In genomic region chr11:65338680-65339079, GRCh38 we compare ENCODE assay signal across 1 cellular context.
TF ChIP-seq lines count a peak whose summit lies in the region.

No MANE protein-coding gene starts in this region.

TF ChIP-seq in WTC11, 78 proteins besides CTCF, POLR2A, EP300 and RAD21:
- TF ChIP-seq, protein P1, sequence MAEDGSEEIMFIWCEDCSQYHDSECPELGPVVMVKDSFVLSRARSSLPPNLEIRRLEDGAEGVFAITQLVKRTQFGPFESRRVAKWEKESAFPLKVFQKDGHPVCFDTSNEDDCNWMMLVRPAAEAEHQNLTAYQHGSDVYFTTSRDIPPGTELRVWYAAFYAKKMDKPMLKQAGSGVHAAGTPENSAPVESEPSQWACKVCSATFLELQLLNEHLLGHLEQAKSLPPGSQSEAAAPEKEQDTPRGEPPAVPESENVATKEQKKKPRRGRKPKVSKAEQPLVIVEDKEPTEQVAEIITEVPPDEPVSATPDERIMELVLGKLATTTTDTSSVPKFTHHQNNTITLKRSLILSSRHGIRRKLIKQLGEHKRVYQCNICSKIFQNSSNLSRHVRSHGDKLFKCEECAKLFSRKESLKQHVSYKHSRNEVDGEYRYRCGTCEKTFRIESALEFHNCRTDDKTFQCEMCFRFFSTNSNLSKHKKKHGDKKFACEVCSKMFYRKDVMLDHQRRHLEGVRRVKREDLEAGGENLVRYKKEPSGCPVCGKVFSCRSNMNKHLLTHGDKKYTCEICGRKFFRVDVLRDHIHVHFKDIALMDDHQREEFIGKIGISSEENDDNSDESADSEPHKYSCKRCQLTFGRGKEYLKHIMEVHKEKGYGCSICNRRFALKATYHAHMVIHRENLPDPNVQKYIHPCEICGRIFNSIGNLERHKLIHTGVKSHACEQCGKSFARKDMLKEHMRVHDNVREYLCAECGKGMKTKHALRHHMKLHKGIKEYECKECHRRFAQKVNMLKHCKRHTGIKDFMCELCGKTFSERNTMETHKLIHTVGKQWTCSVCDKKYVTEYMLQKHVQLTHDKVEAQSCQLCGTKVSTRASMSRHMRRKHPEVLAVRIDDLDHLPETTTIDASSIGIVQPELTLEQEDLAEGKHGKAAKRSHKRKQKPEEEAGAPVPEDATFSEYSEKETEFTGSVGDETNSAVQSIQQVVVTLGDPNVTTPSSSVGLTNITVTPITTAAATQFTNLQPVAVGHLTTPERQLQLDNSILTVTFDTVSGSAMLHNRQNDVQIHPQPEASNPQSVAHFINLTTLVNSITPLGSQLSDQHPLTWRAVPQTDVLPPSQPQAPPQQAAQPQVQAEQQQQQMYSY (CRISPR knock-in tag; IDR thresholded peaks at IDR 0.05): no peak
- TF ChIP-seq FOXP4 (CRISPR knock-in tag; IDR thresholded peaks at IDR 0.05) (no peak), USF2 (CRISPR knock-in tag; IDR thresholded peaks at IDR 0.05) (no peak), TP53 (CRISPR knock-in tag; IDR thresholded peaks at IDR 0.05) (no peak), PRRX2 (CRISPR knock-in tag; IDR thresholded peaks at IDR 0.05) (no peak), STAT6 (CRISPR knock-in tag; conservative IDR thresholded peaks at IDR 0.05; ENCODE audit: low read depth) (no peak)
- TF ChIP-seq, protein P2, sequence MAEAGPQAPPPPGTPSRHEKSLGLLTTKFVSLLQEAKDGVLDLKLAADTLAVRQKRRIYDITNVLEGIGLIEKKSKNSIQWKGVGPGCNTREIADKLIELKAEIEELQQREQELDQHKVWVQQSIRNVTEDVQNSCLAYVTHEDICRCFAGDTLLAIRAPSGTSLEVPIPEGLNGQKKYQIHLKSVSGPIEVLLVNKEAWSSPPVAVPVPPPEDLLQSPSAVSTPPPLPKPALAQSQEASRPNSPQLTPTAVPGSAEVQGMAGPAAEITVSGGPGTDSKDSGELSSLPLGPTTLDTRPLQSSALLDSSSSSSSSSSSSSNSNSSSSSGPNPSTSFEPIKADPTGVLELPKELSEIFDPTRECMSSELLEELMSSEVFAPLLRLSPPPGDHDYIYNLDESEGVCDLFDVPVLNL (CRISPR knock-in tag; IDR thresholded peaks at IDR 0.05; ENCODE audit: borderline replicate concordance, low read depth): no peak
